8 cellular contexts compared by ENCODE assay signal in genomic region chr14:45133683-45134050, GRCh38. TPM values are rescaled to one million over a fixed set of nuclear protein-coding genes. Genes with fewer than 3 reads are reported as not detected.
DNase-seq lines count a peak whose midpoint lies in the region; ATAC-seq and TF ChIP-seq lines count a peak whose summit lies in the region.

No MANE protein-coding gene starts in this region.

- intact Hi-C loops in Caco-2 (cut with micrococcal nuclease; ENCODE audit: unreplicated experiment) (loop anchor here (1.0 to 2.0 kb wide), 6 partner anchors 20 to 220 kb away; partner anchors contain the start of genes MIS18BP1 and PRPF39), esophagus squamous epithelium (cut with DNase I) (loop anchor here (2.0 to 10.0 kb wide), 2 partner anchors 49 to 121 kb away; partner anchors contain the start of genes MIS18BP1 and PRPF39)

- TF ChIP-seq CTCF in Caco-2 (IDR thresholded peaks at IDR 0.05; ENCODE audit: insufficient read depth in 1 of 2, low read depth in 1 of 2, low read length in 1 of 2, severe bottlenecking in 1 of 2, unreplicated experiment in 1 of 2) (no peak), Peyer's patch (IDR thresholded peaks at IDR 0.05) (no peak), esophagus squamous epithelium (IDR thresholded peaks at IDR 0.05) (no peak), neutrophil (IDR thresholded peaks at IDR 0.05) (no peak)

- no peaks in the 10 kb centered on the region for H3K9me3 Mint-ChIP-seq in Caco-2 (ENCODE audit: unreplicated experiment)

- peaks cover 14% of the 10 kb centered on the region for H3K4me1 Mint-ChIP-seq in Caco-2 (ENCODE audit: low read depth, unreplicated experiment)

- H3K4me3 Mint-ChIP-seq in Caco-2 (ENCODE audit: unreplicated experiment), result peak overlapping the region; percentile 97

- WGBS in esophagus squamous epithelium, 2 donors, result 1% methylated on average over 9 of the region's 9 CpGs

- H3K4me1 ChIP-seq in Caco-2 (peaks cover 8% of the 10 kb centered on the region; the same call in 1 of the 2 replicates), Peyer's patch (peaks cover 0 to 24% (median 8%) of the 10 kb centered on the region in 4 donors), esophagus squamous epithelium (peaks cover 0 to 47% (median 24%) of the 10 kb centered on the region in 3 donors), neutrophil (ENCODE audit: control insufficient read depth in 1 of 2, insufficient read depth in 1 of 2, low read depth in 1 of 2, low read length in 1 of 2) (peaks cover 20 to 35% of the 10 kb centered on the region in 2 experiments)

- POLR2A ChIA-PET in Caco-2 (lab: Charles Lee), result interaction anchor here (0.6 to 1.0 kb wide), 3 partner anchors 20 to 215 kb away, joined by 3 to 4 read pairs (median 3); no protein-coding TSS in a partner anchor

- H3K4me3 ChIP-seq in Caco-2 (ENCODE audit: low read depth, low read length) (peak overlapping the region; percentile 51), Peyer's patch (peak overlapping the region; percentile 51 to 79 (median 69)), esophagus squamous epithelium (peak overlapping the region; percentile 58 to 96 (median 81)), neutrophil (ENCODE audit: low read depth in 1 of 2, low read length in 1 of 2) (peak overlapping the region; percentile 79 to 92)

- TF ChIP-seq POLR2A in Peyer's patch (IDR thresholded peaks at IDR 0.05), result no peak
- TF ChIP-seq POLR2A in esophagus squamous epithelium (IDR thresholded peaks at IDR 0.05), result no peak

- no peaks in the 10 kb centered on the region for H3K9me3 ChIP-seq in Caco-2
- H3K9me3 ChIP-seq in Peyer's patch, result no peaks in the 10 kb centered on the region
- H3K9me3 ChIP-seq in esophagus squamous epithelium, result no peaks in the 10 kb centered on the region
- H3K9me3 ChIP-seq in neutrophil, result no peaks in the 10 kb centered on the region

- BruUV-seq in Caco-2 (replicated peaks; lab: Mats Ljungman, UMichigan), result TSS peak; percentile 77

- H3K27me3 ChIP-seq in Caco-2 (replicated peaks; ENCODE audit: control insufficient read depth, insufficient read depth, low read length), result no peaks in the 10 kb centered on the region
- H3K27me3 ChIP-seq in Peyer's patch, result no peaks in the 10 kb centered on the region
- H3K27me3 ChIP-seq in esophagus squamous epithelium, result no peaks in the 10 kb centered on the region
- H3K27me3 ChIP-seq in neutrophil, result no peaks in the 10 kb centered on the region

- peaks cover 10% of the 10 kb centered on the region for H3K36me3 Mint-ChIP-seq in Caco-2 (ENCODE audit: insufficient read depth, unreplicated experiment)

- ATAC-seq in HG02759 (IDR thresholded peaks at IDR 0.05; ENCODE audit: unreplicated experiment), result no peak

- H3K27ac Mint-ChIP-seq in Caco-2 (ENCODE audit: unreplicated experiment), result peak overlapping the region; percentile 95

- no peaks in the 10 kb centered on the region for H3K27me3 Mint-ChIP-seq in Caco-2 (ENCODE audit: insufficient read depth, unreplicated experiment)

- DNase-seq in Caco-2, result no peak
- DNase-seq in Peyer's patch, result no peak
- DNase-seq in esophagus squamous epithelium (lab: John Stamatoyannopoulos, UW), result no peak
- DNase-seq in stimulated activated CD4-positive, alpha-beta T cell treated with anti-CD3 and anti-CD28 coated beads, Interleukin-4, amount 100 ng/mL, for 1 hour, result no peak
- no peak for DNase-seq in NOMO-1 treated with DMSO at 0.1 percent for 48 hours (lab: John Stamatoyannopoulos, UW; ENCODE audit: unreplicated experiment)
- no peak for DNase-seq in iPS-NIHi7 (ENCODE audit: extremely low spot score)

- H3K27ac ChIP-seq in Peyer's patch (peak overlapping the region; percentile 82 to 88 (median 86)), esophagus squamous epithelium (peak overlapping the region; percentile 82 to 94 (median 93)), neutrophil (peak overlapping the region; percentile 87)

- CTCF ChIA-PET in Caco-2 (lab: Charles Lee), result no interaction called here

- H3K36me3 ChIP-seq in Caco-2 (ENCODE audit: control insufficient read depth, insufficient read depth, low read length) (no peaks in the 10 kb centered on the region), Peyer's patch (no peaks in the 10 kb centered on the region), esophagus squamous epithelium (peaks cover 0 to 11% (median 4%) of the 10 kb centered on the region in 3 donors), neutrophil (no peaks in the 10 kb centered on the region)

RNA-seq across cellular contexts. Expression of gene FKBP3, which starts 0.6 kb away (rescaled TPM):
- total RNA-seq in Caco-2 (2022), result 94.2 and 94.8 TPM in 2 replicates
- 10 to 100 TPM; 25.6 to 49.5 (median 41.6) TPM for total RNA-seq in Peyer's patch
- total RNA-seq in esophagus squamous epithelium, result 10 to 100 TPM; 28.8 to 44.9 (median 37.9) TPM

RNA-seq across cellular contexts. Expression of gene FANCM, which starts 2.1 kb away (rescaled TPM):
- total RNA-seq in Caco-2 (2022) (13.1 and 16.1 TPM in 2 replicates), Peyer's patch (10 to 100 TPM in 2 of 4 donors, 1 to 10 TPM in 2; 7.3 to 18.2 (median 9.7) TPM), esophagus squamous epithelium (1 to 10 TPM; 4.4 to 6.8 (median 5.6) TPM)

RNA-seq across cellular contexts. Expression of gene PRPF39, which starts 49.8 kb away (rescaled TPM):
- total RNA-seq in Caco-2 (2022), result 22.3 and 30.0 TPM in 2 replicates
- total RNA-seq in Peyer's patch, result 10 to 100 TPM; 46.6 to 87.5 (median 64.1) TPM
- total RNA-seq in esophagus squamous epithelium, result 10 to 100 TPM in 3 of 4 donors, 1 to 10 TPM in 1; 6.9 to 39.9 (median 19.2) TPM
